In genomic region chr1:248547383-248547782, GRCh38 we compare ENCODE assay signal across 11 cellular contexts. TPM values are rescaled to one million over a fixed set of nuclear protein-coding genes. Genes with fewer than 3 reads are reported as not detected.
"Had no signal": no experiment of that assay in that cellular context is flagged by ENCODE, and none has a peak within 500 bp of the region (broad histone marks: within the 10 kb centered on the region; RNA-seq: fewer than 3 reads in every experiment).

No MANE protein-coding gene starts in this region.

RNA-seq across cellular contexts. Expression of gene OR2T29, which starts 15.2 kb away (rescaled TPM):
- total RNA-seq: OCI-LY7, PC-3, PC-9, Peyer's patch, Right ventricle myocardium inferior, Right ventricle myocardium superior, RPMI7951, SJCRH30, SJSA1, SK-MEL-5 had no signal
- polyA plus RNA-seq: SK-N-SH had no signal

RNA-seq across cellular contexts. Expression of gene OR2T34, which starts 27.2 kb away (rescaled TPM):
- total RNA-seq: OCI-LY7, PC-3, PC-9, Peyer's patch, Right ventricle myocardium inferior, Right ventricle myocardium superior, RPMI7951, SJCRH30, SJSA1, SK-MEL-5 had no signal
- polyA plus RNA-seq: SK-N-SH had no signal

RNA-seq across cellular contexts. Expression of gene OR2G6, which starts 39.5 kb away (rescaled TPM):
- total RNA-seq: OCI-LY7, PC-3, PC-9, Peyer's patch, Right ventricle myocardium inferior, Right ventricle myocardium superior, RPMI7951, SJCRH30, SJSA1, SK-MEL-5 had no signal
- polyA plus RNA-seq: SK-N-SH had no signal

RNA-seq across cellular contexts. Expression of gene OR2T10, which starts 50.1 kb away (rescaled TPM):
- total RNA-seq: OCI-LY7, PC-3, PC-9, Peyer's patch, Right ventricle myocardium inferior, Right ventricle myocardium superior, RPMI7951, SJCRH30, SJSA1, SK-MEL-5 had no signal
- polyA plus RNA-seq: SK-N-SH had no signal

RNA-seq across cellular contexts. Expression of gene OR2T5, which starts 59.0 kb away (rescaled TPM):
- total RNA-seq: OCI-LY7, PC-3, PC-9, Peyer's patch, Right ventricle myocardium inferior, Right ventricle myocardium superior, RPMI7951, SJCRH30, SJSA1, SK-MEL-5 had no signal
- polyA plus RNA-seq: SK-N-SH had no signal
